In genomic region chr21:41477641-41478318, GRCh38 we compare ENCODE assay signal across 14 cellular contexts. TPM values are rescaled to one million over a fixed set of nuclear protein-coding genes. Genes with fewer than 3 reads are reported as not detected.
DNase-seq lines count a peak whose midpoint lies in the region; ATAC-seq, FAIRE-seq and TF ChIP-seq lines count a peak whose summit lies in the region.
"Had no signal": no experiment of that assay in that cellular context is flagged by ENCODE, and none has a peak within 500 bp of the region (broad histone marks: within the 10 kb centered on the region; RNA-seq: fewer than 3 reads in every experiment).

No MANE protein-coding gene starts in this region.

- no peaks in the 10 kb centered on the region for H3K79me2 ChIP-seq in HepG2 (ENCODE audit: insufficient read depth, low read length)

- intact Hi-C loops in HepG2 (cut with micrococcal nuclease; ENCODE audit: unreplicated experiment) (loop anchor here (5.0 kb wide), 1 partner anchor 130 kb away; no protein-coding TSS in a partner anchor), kidney (cut with DNase I) (no loop called here)

- 27% methylated on average over 12 of the region's 15 CpGs for WGBS in HepG2 (ENCODE audit: low lambda C conversion rate)

- in situ Hi-C loops in astrocyte of the cerebellum (cut with HindIII; ENCODE audit: low sequenced_read_pairs) = no loop called here
- in situ Hi-C loops in HepG2 (cut with HindIII; ENCODE audit: extremely low pct_ligation_motif_present, low pct_unique_long_range_greater_than_20kb) = no loop called here

- peak overlapping the region; percentile 22 for H3K4me3 Mint-ChIP-seq in type B pancreatic cell
- H3K4me3 Mint-ChIP-seq in activated T-cell treated with anti-CD3 and anti-CD28 coated beads, Interleukin-2, amount 50 U/mL, for 4 hours = no peak overlapping the region
- H3K4me3 Mint-ChIP-seq: effector memory CD8-positive, alpha-beta T cell; mesothelial cell of epicardium had no signal

- BruUV-seq in HepG2 (replicated peaks; lab: Mats Ljungman, UMichigan) = no TSS peak

- CTCF ChIA-PET in HepG2 (lab: Yijun Ruan, JAX; ENCODE audit: low intra/inter-chr PET ratio, low total read pairs) = no interaction called here

- FAIRE-seq in HepG2 (lab: Jason Lieb, UNC) (no peak), kidney (lab: Jason Lieb, UNC) (no peak)
- FAIRE-seq: A204.1, GM12892 had no signal

- H3K36me3 ChIP-seq in HepG2 (replicated peaks in 1 of 2; ENCODE audit: control insufficient read depth in 1 of 2, insufficient read depth in 2 of 2, low read length in 2 of 2) (no peaks in the 10 kb centered on the region), kidney (ENCODE audit: control insufficient read depth in 1 of 2, insufficient read depth in 2 of 2, low read length in 2 of 2) (peaks cover 7 to 15% of the 10 kb centered on the region in 2 donors)

- H3K9ac ChIP-seq in HepG2 (ENCODE audit: insufficient read depth, low read depth, low read length) (0 out of 2 replicates have a peak overlapping the region, but pooled peaks have one; percentile 9), kidney (ENCODE audit: low read length in 2 of 2) (no peak overlapping the region)

- H3K4me1 Mint-ChIP-seq in type B pancreatic cell (ENCODE audit: unreplicated experiment) = peaks cover 35% of the 10 kb centered on the region
- no peaks in the 10 kb centered on the region for H3K4me1 Mint-ChIP-seq in activated T-cell treated with anti-CD3 and anti-CD28 coated beads, Interleukin-2, amount 50 U/mL, for 4 hours (ENCODE audit: low read depth)

- no peaks in the 10 kb centered on the region for H3K9me3 Mint-ChIP-seq in type B pancreatic cell
- no peaks in the 10 kb centered on the region for H3K9me3 Mint-ChIP-seq in activated T-cell treated with anti-CD3 and anti-CD28 coated beads, Interleukin-2, amount 50 U/mL, for 4 hours
- H3K9me3 Mint-ChIP-seq: effector memory CD8-positive, alpha-beta T cell; mesothelial cell of epicardium had no signal

- H3K4me2 ChIP-seq in HepG2 (ENCODE audit: low read depth, low read length) = peak overlapping the region; percentile 33

- H3K4me1 ChIP-seq in HepG2 (ENCODE audit: insufficient read depth, low read length) (peaks cover 23% of the 10 kb centered on the region), kidney (ENCODE audit: control insufficient read depth in 1 of 2, insufficient read depth in 1 of 2, low read depth in 1 of 2, low read length in 2 of 2) (peaks cover 13 to 16% of the 10 kb centered on the region in 2 donors)

- no peaks in the 10 kb centered on the region for H4K20me1 ChIP-seq in HepG2 (ENCODE audit: insufficient read depth, low read length)

- DNase-seq in NCI-H2029 (lab: John Stamatoyannopoulos, UW) = peak; percentile 45
- no peak for DNase-seq in NCI-H2029 treated with DMSO at 0.1 percent for 48 hours (lab: John Stamatoyannopoulos, UW)
- DNase-seq in astrocyte of the cerebellum (ENCODE audit: low read depth) = peak; percentile 52
- no peak for DNase-seq in HepG2 (ENCODE audit: low spot score)
- no peak for DNase-seq in type B pancreatic cell (ENCODE audit: extremely low spot score, unreplicated experiment)
- DNase-seq in HuH-7.5 (ENCODE audit: low spot score) = no peak
- DNase-seq in kidney = no peak
- no peak for DNase-seq in activated T-cell treated with anti-CD3 and anti-CD28 coated beads, Interleukin-2, amount 50 U/mL, for 4 hours
- DNase-seq: activated T-cell treated with anti-CD3 and anti-CD28 coated beads, Interleukin-2, amount 50 U/mL, for 48 hours; effector memory CD8-positive, alpha-beta T cell; SHP77 treated with DMSO at 0.1 percent for 48 hours had no signal

- no peak for TF ChIP-seq RAD21 in HepG2 (CRISPR knock-in tag; IDR thresholded peaks at IDR 0.05)

- POLR2A ChIA-PET in HepG2 (lab: Yijun Ruan, JAX) = no interaction called here

- ATAC-seq in HepG2 = peak; percentile 43
- no peak for ATAC-seq in activated T-cell treated with anti-CD3 and anti-CD28 coated beads, Interleukin-2, amount 50 U/mL, for 4 hours
- ATAC-seq: effector memory CD8-positive, alpha-beta T cell had no signal

- H3K27ac Mint-ChIP-seq in type B pancreatic cell = peak overlapping the region; percentile 73
- H3K27ac Mint-ChIP-seq: effector memory CD8-positive, alpha-beta T cell; mesothelial cell of epicardium had no signal

- H3K9me3 ChIP-seq in HepG2 (ENCODE audit: low read length) (no peaks in the 10 kb centered on the region), kidney (ENCODE audit: control insufficient read depth in 1 of 2, low read length in 2 of 2) (no peaks in the 10 kb centered on the region)

- H3K27me3 ChIP-seq in HepG2 (ENCODE audit: control insufficient read depth in 1 of 2, insufficient read depth in 2 of 2, low read length in 2 of 2) = no peaks in the 10 kb centered on the region

- no peak for TF ChIP-seq POLR2A in HepG2 (IDR thresholded peaks at IDR 0.05; ENCODE audit: insufficient read depth in 1 of 2, low read depth in 2 of 2, low read length in 2 of 2)

- H3K27ac ChIP-seq in HepG2 (ENCODE audit: extremely low read length, insufficient read depth, low read length) = no peak overlapping the region
- H3K27ac ChIP-seq in kidney (ENCODE audit: low read depth in 2 of 2, low read length in 2 of 2) = peak overlapping the region in 1 of 2 donors; percentile 69

- H3K36me3 Mint-ChIP-seq in type B pancreatic cell = no peaks in the 10 kb centered on the region
- no peaks in the 10 kb centered on the region for H3K36me3 Mint-ChIP-seq in activated T-cell treated with anti-CD3 and anti-CD28 coated beads, Interleukin-2, amount 50 U/mL, for 4 hours (ENCODE audit: insufficient read depth)
- H3K36me3 Mint-ChIP-seq: mesothelial cell of epicardium had no signal

- H3K27me3 Mint-ChIP-seq in type B pancreatic cell = no peaks in the 10 kb centered on the region
- H3K27me3 Mint-ChIP-seq in activated T-cell treated with anti-CD3 and anti-CD28 coated beads, Interleukin-2, amount 50 U/mL, for 4 hours (ENCODE audit: low read depth) = no peaks in the 10 kb centered on the region

- TF ChIP-seq EP300 in HepG2 (IDR thresholded peaks at IDR 0.05; ENCODE audit: low read depth in 2 of 2, low read length in 2 of 2) (no peak), HepG2 (CRISPR knock-in tag; IDR thresholded peaks at IDR 0.05; ENCODE audit: borderline replicate concordance) (no peak)

- H2AFZ ChIP-seq in HepG2 (ENCODE audit: low read length) = no peak overlapping the region

- no peak for TF ChIP-seq CTCF in astrocyte of the cerebellum (IDR thresholded peaks at IDR 0.05; ENCODE audit: low read depth, low read length, missing control alignments)
- no peak for TF ChIP-seq CTCF in HepG2 (CRISPR knock-in tag; IDR thresholded peaks at IDR 0.05)
- TF ChIP-seq CTCF in type B pancreatic cell (conservative IDR thresholded peaks at IDR 0.05) = no peak
- TF ChIP-seq CTCF in kidney (IDR thresholded peaks at IDR 0.05; ENCODE audit: borderline replicate concordance, extremely low read depth, insufficient read depth) = no peak

- no peak overlapping the region for H3K4me3 ChIP-seq in astrocyte of the cerebellum (ENCODE audit: low read depth, low read length)
- no peak overlapping the region for H3K4me3 ChIP-seq in HepG2 (replicated peaks in 1 of 3; ENCODE audit: insufficient read depth in 1 of 3, low read depth in 2 of 3, low read length in 3 of 3)
- peak overlapping the region in 1 of 2 donors; percentile 19 for H3K4me3 ChIP-seq in kidney (ENCODE audit: low read length in 2 of 2)

RNA-seq across cellular contexts. Expression of gene TMPRSS2, which starts 30.2 kb away (rescaled TPM):
- 0.86 and 1.8 TPM in 2 replicates for total RNA-seq in HepG2 (2016; rRNA removed; fragmentation: Illumina TruSeq; extraction: Trizol)
- total RNA-seq in HepG2 (2016; cell fraction: cytosol; rRNA removed; fragmentation: Illumina TruSeq; extraction: Trizol; ENCODE audit: low read depth) = 0.20 and 0.62 TPM in 2 replicates
- 0.98 and 1.7 TPM in 2 replicates for total RNA-seq in HepG2 (2016; cell fraction: insoluble cytoplasmic fraction; rRNA removed; fragmentation: Illumina TruSeq; extraction: Trizol)
- 0.93 and 0.96 TPM in 2 replicates for total RNA-seq in HepG2 (2016; cell fraction: membrane; rRNA removed; fragmentation: Illumina TruSeq; extraction: Trizol)
- total RNA-seq in HepG2 (2016; cell fraction: nucleus; rRNA removed; fragmentation: Illumina TruSeq; extraction: Trizol) = 1.4 and 2.2 TPM in 2 replicates
- polyA plus RNA-seq in HepG2 (2011; rRNA removed) = 1.7 and 1.9 TPM in 2 replicates
- 1.2 and 1.5 TPM in 2 replicates for polyA plus RNA-seq in HepG2 (2011; cell fraction: cytosol; rRNA removed)
- polyA plus RNA-seq in HepG2 (2011; cell fraction: nucleus; rRNA removed) = 1.3 TPM in 2 replicates
- 3.7 and 4.1 TPM in 2 replicates for polyA plus RNA-seq in HepG2 (2012)
- 0.32 and 0.38 TPM in 2 replicates for polyA plus RNA-seq in HepG2 (2016; cell fraction: cytosol; fragmentation: Illumina TruSeq; extraction: Trizol; ENCODE audit: low read depth)
- polyA plus RNA-seq in HepG2 (2016; cell fraction: insoluble cytoplasmic fraction; fragmentation: Illumina TruSeq; extraction: Trizol; ENCODE audit: low read depth) = 0.76 and 0.89 TPM in 2 replicates
- polyA plus RNA-seq in HepG2 (2016; cell fraction: membrane; fragmentation: Illumina TruSeq; extraction: Trizol; ENCODE audit: low read depth) = 0.26 and 0.73 TPM in 2 replicates
- 2.7 and 3.0 TPM in 2 replicates for polyA plus RNA-seq in HepG2 (2016; cell fraction: nucleus; fragmentation: Illumina TruSeq; extraction: Trizol; ENCODE audit: insufficient read depth, low read depth)
- polyA minus RNA-seq in HepG2 (2011; rRNA and poly(A)+ RNA removed; ENCODE audit: low replicate concordance) = 2.6 TPM in 1 of 2 replicates, not detected in the other
- 0.89 and 0.97 TPM in 2 replicates for polyA minus RNA-seq in HepG2 (2011; cell fraction: cytosol; rRNA and poly(A)+ RNA removed)
- polyA minus RNA-seq in HepG2 (2011; cell fraction: nucleus; rRNA and poly(A)+ RNA removed) = 1.2 and 2.0 TPM in 2 replicates
- 82.1 and 91.7 TPM in 2 replicates for total RNA-seq in type B pancreatic cell (ENCODE audit: low replicate concordance)
- total RNA-seq in kidney = 32.8 TPM
- polyA plus RNA-seq in kidney (ENCODE audit: insufficient read depth, low read depth, low replicate concordance) = 55.0 TPM
- total RNA-seq in activated T-cell treated with anti-CD3 and anti-CD28 coated beads, Interleukin-2, amount 50 U/mL, for 4 hours = under 1 TPM; 0.24 to 0.33 (median 0.30) TPM

RNA-seq across cellular contexts. Expression of gene MX1, which starts 51.7 kb away (rescaled TPM):
- total RNA-seq in HepG2 (2016; rRNA removed; fragmentation: Illumina TruSeq; extraction: Trizol) (5.8 and 6.5 TPM in 2 replicates), type B pancreatic cell (ENCODE audit: low replicate concordance) (9.8 and 34.8 TPM in 2 replicates), kidney (47.4 TPM)
- 0.91 and 1.5 TPM in 2 replicates for total RNA-seq in HepG2 (2016; cell fraction: cytosol; rRNA removed; fragmentation: Illumina TruSeq; extraction: Trizol; ENCODE audit: low read depth)
- 4.7 and 6.3 TPM in 2 replicates for total RNA-seq in HepG2 (2016; cell fraction: insoluble cytoplasmic fraction; rRNA removed; fragmentation: Illumina TruSeq; extraction: Trizol)
- 2.0 and 2.5 TPM in 2 replicates for total RNA-seq in HepG2 (2016; cell fraction: membrane; rRNA removed; fragmentation: Illumina TruSeq; extraction: Trizol)
- 5.1 and 6.0 TPM in 2 replicates for total RNA-seq in HepG2 (2016; cell fraction: nucleus; rRNA removed; fragmentation: Illumina TruSeq; extraction: Trizol)
- polyA plus RNA-seq in HepG2 (2011; rRNA removed) (2.6 and 4.1 TPM in 2 replicates), kidney (ENCODE audit: insufficient read depth, low read depth, low replicate concordance) (22.9 TPM)
- polyA plus RNA-seq in HepG2 (2011; cell fraction: cytosol; rRNA removed) = 1.9 and 3.3 TPM in 2 replicates
- 10.6 and 13.3 TPM in 2 replicates for polyA plus RNA-seq in HepG2 (2011; cell fraction: nucleus; rRNA removed)
- 3.1 and 3.2 TPM in 2 replicates for polyA plus RNA-seq in HepG2 (2012)
- polyA plus RNA-seq in HepG2 (2016; cell fraction: cytosol; fragmentation: Illumina TruSeq; extraction: Trizol; ENCODE audit: low read depth) = 0.67 and 0.69 TPM in 2 replicates
- 4.3 and 4.6 TPM in 2 replicates for polyA plus RNA-seq in HepG2 (2016; cell fraction: insoluble cytoplasmic fraction; fragmentation: Illumina TruSeq; extraction: Trizol; ENCODE audit: low read depth)
- 1.1 and 1.5 TPM in 2 replicates for polyA plus RNA-seq in HepG2 (2016; cell fraction: membrane; fragmentation: Illumina TruSeq; extraction: Trizol; ENCODE audit: low read depth)
- 6.6 and 7.4 TPM in 2 replicates for polyA plus RNA-seq in HepG2 (2016; cell fraction: nucleus; fragmentation: Illumina TruSeq; extraction: Trizol; ENCODE audit: insufficient read depth, low read depth)
- polyA minus RNA-seq in HepG2 (2011; rRNA and poly(A)+ RNA removed; ENCODE audit: low replicate concordance) = 6.7 and 7.0 TPM in 2 replicates
- 2.9 and 4.3 TPM in 2 replicates for polyA minus RNA-seq in HepG2 (2011; cell fraction: cytosol; rRNA and poly(A)+ RNA removed)
- polyA minus RNA-seq in HepG2 (2011; cell fraction: nucleus; rRNA and poly(A)+ RNA removed) = 8.6 and 13.1 TPM in 2 replicates
- 10 to 100 TPM; 13.8 to 33.8 (median 22.7) TPM for total RNA-seq in activated T-cell treated with anti-CD3 and anti-CD28 coated beads, Interleukin-2, amount 50 U/mL, for 4 hours

Comparison
In these comparisons a context has a peak if more than half of its experiments do, and no peak if none do; other contexts are left out.
1. DNase-seq: peak in NCI-H2029 (single experiment) and astrocyte of the cerebellum (single experiment); none in NCI-H2029 treated with DMSO at 0.1 percent for 48 hours (single experiment), HepG2 (single experiment), type B pancreatic cell (single experiment), HuH-7.5 (single experiment), kidney (single experiment) and activated T-cell treated with anti-CD3 and anti-CD28 coated beads, Interleukin-2, amount 50 U/mL, for 4 hours (single experiment).
2. RNA of gene TMPRSS2, which starts 30.2 kb away (total RNA-seq): 82.1 to 91.7 TPM in type B pancreatic cell and 32.8 TPM in kidney (single experiment); 0.20 to 2.2 TPM in HepG2 and 0.24 to 0.33 TPM in activated T-cell treated with anti-CD3 and anti-CD28 coated beads, Interleukin-2, amount 50 U/mL, for 4 hours; every median in the first group is over 10 times any median in the second.